Comparison of ENCODE assay signal across 36 cellular contexts in genomic region chr7:142240546-142240945, GRCh38. TPM values are rescaled to one million over a fixed set of nuclear protein-coding genes. Genes with fewer than 3 reads are reported as not detected.
"Had no signal": no experiment of that assay in that cellular context is flagged by ENCODE, and none has a peak within 500 bp of the region (broad histone marks: within the 10 kb centered on the region; RNA-seq: fewer than 3 reads in every experiment).

No MANE protein-coding gene starts in this region.

- H3K27ac Mint-ChIP-seq: mesothelial cell of epicardium; naive B cell; natural killer cell; nephron progenitor cell; neural progenitor cell; stimulated activated memory B cell treated with anti-CD40 and anti-IgM and Interleukin-4, amounts not matched to agents 10 μg/mL and 1 μg/mL and 100 μg/mL, for 72 hours; stimulated activated naive CD8-positive, alpha-beta T cell treated with anti-CD3 and anti-CD28 coated beads, Interleukin-15, amount 100 ng/mL, for 72 hours; type B pancreatic cell had no signal

- H3K36me3 Mint-ChIP-seq: mesothelial cell of epicardium; naive B cell; natural killer cell; neural progenitor cell; stimulated activated memory B cell treated with anti-CD40 and anti-IgM and Interleukin-4, amounts not matched to agents 10 μg/mL and 1 μg/mL and 100 μg/mL, for 72 hours; type B pancreatic cell had no signal

- H3K27me3 ChIP-seq: neural progenitor cell, neutrophil, right atrium auricular region, right lobe of liver, tibial nerve, uterus had no signal

- H3K9me3 Mint-ChIP-seq: natural killer cell; nephron progenitor cell; neural progenitor cell; stimulated activated naive CD8-positive, alpha-beta T cell treated with anti-CD3 and anti-CD28 coated beads, Interleukin-15, amount 100 ng/mL, for 72 hours; type B pancreatic cell had no signal

- H3K27ac ChIP-seq: left ventricle myocardium inferior, neural progenitor cell, neutrophil, parathyroid adenoma, right atrium auricular region, right lobe of liver, tibial nerve, uterus had no signal

- H3K4me3 ChIP-seq: left ventricle myocardium inferior, lung, neural progenitor cell, right atrium auricular region, right lobe of liver, smooth muscle cell, tibial nerve, uterus had no signal

- H3K27me3 Mint-ChIP-seq: stimulated activated memory B cell treated with anti-CD40 and anti-IgM and Interleukin-4, amounts not matched to agents 10 μg/mL and 1 μg/mL and 100 μg/mL, for 72 hours had no signal

- H3K9ac ChIP-seq: neural progenitor cell, parathyroid adenoma had no signal

- H3K79me2 ChIP-seq: parathyroid adenoma had no signal

- H3K4me2 ChIP-seq: neural progenitor cell, smooth muscle cell had no signal

- H2AFZ ChIP-seq: neural progenitor cell, parathyroid adenoma had no signal

- H3K4me1 Mint-ChIP-seq: mesothelial cell of epicardium; naive B cell; natural killer cell; nephron progenitor cell; neural progenitor cell; stimulated activated memory B cell treated with anti-CD40 and anti-IgM and Interleukin-4, amounts not matched to agents 10 μg/mL and 1 μg/mL and 100 μg/mL, for 72 hours had no signal

- H3K4me1 ChIP-seq: left ventricle myocardium inferior, neural progenitor cell, parathyroid adenoma, right atrium auricular region, right lobe of liver, tibial nerve, uterus had no signal

- DNase-seq: islet precursor cell; left ventricle myocardium inferior; mesendoderm; naive B cell; natural killer cell; nephron progenitor cell; occipital lobe; right lobe of liver; stimulated activated CD4-positive, alpha-beta T cell treated with anti-CD3 and anti-CD28 coated beads, Interleukin-1b, Interleukin-23, amount 100 ng/mL, for 48 hours; stimulated activated CD4-positive, alpha-beta T cell treated with anti-CD3 and anti-CD28 coated beads, Interleukin-2, amount 100 ng/mL, for 48 hours; stimulated activated CD4-positive, alpha-beta T cell treated with anti-CD3 and anti-CD28 coated beads, Interleukin-4, amount 100 ng/mL, for 4 hours; stimulated activated CD8-positive, alpha-beta memory T cell treated with anti-CD3 and anti-CD28 coated beads, Interleukin-4, amount 100 ng/mL, for 48 hours; stimulated activated naive CD4-positive, alpha-beta T cell treated with Interleukin-2 at 50 U/mL for 16 hours; stimulated activated naive CD8-positive, alpha-beta T cell treated with anti-CD3 and anti-CD28 coated beads, Interleukin-15, amount 100 ng/mL, for 72 hours; substantia nigra; uterus had no signal

- H3K4me3 Mint-ChIP-seq: mesothelial cell of epicardium; naive B cell; natural killer cell; nephron progenitor cell; neural progenitor cell; stimulated activated memory B cell treated with anti-CD40 and anti-IgM and Interleukin-4, amounts not matched to agents 10 μg/mL and 1 μg/mL and 100 μg/mL, for 72 hours; stimulated activated naive CD8-positive, alpha-beta T cell treated with anti-CD3 and anti-CD28 coated beads, Interleukin-15, amount 100 ng/mL, for 72 hours; type B pancreatic cell had no signal

- H3K9me3 ChIP-seq: neutrophil, right atrium auricular region, right lobe of liver, uterus had no signal

- ATAC-seq: natural killer cell; right lobe of liver; stimulated activated memory B cell treated with anti-CD40 and anti-IgM and Interleukin-4, amounts not matched to agents 10 μg/mL and 1 μg/mL and 100 μg/mL, for 72 hours; stimulated activated naive CD8-positive, alpha-beta T cell treated with anti-CD3 and anti-CD28 coated beads, Interleukin-15, amount 100 ng/mL, for 72 hours had no signal

- H3K36me3 ChIP-seq: left ventricle myocardium inferior, neural progenitor cell, neutrophil, right atrium auricular region, right lobe of liver, tibial nerve, uterus had no signal

RNA-seq across cellular contexts. Expression of gene PRSS58, which starts 17.3 kb away (rescaled TPM):
- total RNA-seq: kidney epithelial cell, left ventricle myocardium inferior, lower leg skin, lung, mesothelial cell of epicardium, mononuclear cell, natural killer cell, occipital lobe, osteocyte, posterior vena cava, pulmonary artery endothelial cell, renal cortical epithelial cell, right atrium auricular region, right lobe of liver, skeletal muscle tissue, smooth muscle cell, temporal lobe, tibial nerve, ureter, uterus had no signal
